ENCODE assay signal across 20 cellular contexts in genomic region chr1:44725309-44725698, GRCh38. TPM values are rescaled to one million over a fixed set of nuclear protein-coding genes. Genes with fewer than 3 reads are reported as not detected.
DNase-seq lines count a peak whose midpoint lies in the region; ATAC-seq and TF ChIP-seq lines count a peak whose summit lies in the region.
"Had no signal": no experiment of that assay in that cellular context is flagged by ENCODE, and none has a peak within 500 bp of the region (broad histone marks: within the 10 kb centered on the region; RNA-seq: fewer than 3 reads in every experiment).

No MANE protein-coding gene starts in this region.

- POLR2A ChIA-PET in activated naive CD8-positive, alpha-beta T cell treated with anti-CD3 and anti-CD28 coated beads, Interleukin-2, amount 10 ng/mL, durations not matched to agents 7 days and 5 days (lab: Charles Lee): interaction anchor here (1.0 to 11.5 kb wide), 5 partner anchors 8 to 95 kb away, joined by 3 to 500 read pairs (median 65); partner anchors contain the start of genes ARMH1, RNU5D-1, RPS8 and TMEM53

- peak overlapping the region; percentile 75 for H3K4me3 Mint-ChIP-seq in activated T-cell treated with anti-CD3 and anti-CD28 coated beads, Interleukin-2, amount 50 U/mL, for 4 hours
- peak overlapping the region in 1 of 4 donors; percentile 36 for H3K4me3 Mint-ChIP-seq in IgD-negative memory B cell
- H3K4me3 Mint-ChIP-seq in activated naive CD8-positive, alpha-beta T cell treated with anti-CD3 and anti-CD28 coated beads, Interleukin-2, amount 10 ng/mL, durations not matched to agents 7 days and 5 days: peak overlapping the region; percentile 71
- peak overlapping the region; percentile 47 for H3K4me3 Mint-ChIP-seq in stimulated activated effector memory CD8-positive, alpha-beta T cell treated with anti-CD3 and anti-CD28 coated beads, Interleukin-12 subunit alpha, Interleukin-12 subunit beta, amount 100 ng/mL, for 72 hours
- no peak overlapping the region for H3K4me3 Mint-ChIP-seq in endothelial cell (ENCODE audit: unreplicated experiment)
- H3K4me3 Mint-ChIP-seq: memory B cell had no signal

- H3K9me3 Mint-ChIP-seq in activated T-cell treated with anti-CD3 and anti-CD28 coated beads, Interleukin-2, amount 50 U/mL, for 4 hours: no peaks in the 10 kb centered on the region
- H3K9me3 Mint-ChIP-seq in IgD-negative memory B cell (no peaks in the 10 kb centered on the region), endothelial cell (ENCODE audit: unreplicated experiment) (no peaks in the 10 kb centered on the region)
- H3K9me3 Mint-ChIP-seq in activated naive CD8-positive, alpha-beta T cell treated with anti-CD3 and anti-CD28 coated beads, Interleukin-2, amount 10 ng/mL, durations not matched to agents 7 days and 5 days: no peaks in the 10 kb centered on the region
- H3K9me3 Mint-ChIP-seq in stimulated activated effector memory CD8-positive, alpha-beta T cell treated with anti-CD3 and anti-CD28 coated beads, Interleukin-12 subunit alpha, Interleukin-12 subunit beta, amount 100 ng/mL, for 72 hours: no peaks in the 10 kb centered on the region
- H3K9me3 Mint-ChIP-seq: memory B cell had no signal

- peaks cover 56% of the 10 kb centered on the region for H3K4me1 Mint-ChIP-seq in activated T-cell treated with anti-CD3 and anti-CD28 coated beads, Interleukin-2, amount 50 U/mL, for 4 hours (ENCODE audit: low read depth)
- peaks cover 26 to 42% (median 36%) of the 10 kb centered on the region in 3 donors for H3K4me1 Mint-ChIP-seq in IgD-negative memory B cell
- H3K4me1 Mint-ChIP-seq in activated naive CD8-positive, alpha-beta T cell treated with anti-CD3 and anti-CD28 coated beads, Interleukin-2, amount 10 ng/mL, durations not matched to agents 7 days and 5 days: peaks cover 53% of the 10 kb centered on the region
- H3K4me1 Mint-ChIP-seq in stimulated activated effector memory CD8-positive, alpha-beta T cell treated with anti-CD3 and anti-CD28 coated beads, Interleukin-12 subunit alpha, Interleukin-12 subunit beta, amount 100 ng/mL, for 72 hours: peaks cover 55% of the 10 kb centered on the region
- peaks cover 14% of the 10 kb centered on the region for H3K4me1 Mint-ChIP-seq in endothelial cell (ENCODE audit: unreplicated experiment)

- no peaks in the 10 kb centered on the region for H3K27me3 Mint-ChIP-seq in activated T-cell treated with anti-CD3 and anti-CD28 coated beads, Interleukin-2, amount 50 U/mL, for 4 hours (ENCODE audit: low read depth)
- H3K27me3 Mint-ChIP-seq in IgD-negative memory B cell (no peaks in the 10 kb centered on the region), endothelial cell (ENCODE audit: unreplicated experiment) (peaks cover 8% of the 10 kb centered on the region)
- H3K27me3 Mint-ChIP-seq in activated naive CD8-positive, alpha-beta T cell treated with anti-CD3 and anti-CD28 coated beads, Interleukin-2, amount 10 ng/mL, durations not matched to agents 7 days and 5 days: no peaks in the 10 kb centered on the region
- H3K27me3 Mint-ChIP-seq: memory B cell had no signal

- peaks cover 2% of the 10 kb centered on the region for H3K36me3 Mint-ChIP-seq in activated T-cell treated with anti-CD3 and anti-CD28 coated beads, Interleukin-2, amount 50 U/mL, for 4 hours (ENCODE audit: insufficient read depth)
- H3K36me3 Mint-ChIP-seq in IgD-negative memory B cell: no peaks in the 10 kb centered on the region
- H3K36me3 Mint-ChIP-seq in activated naive CD8-positive, alpha-beta T cell treated with anti-CD3 and anti-CD28 coated beads, Interleukin-2, amount 10 ng/mL, durations not matched to agents 7 days and 5 days: peaks cover 9% of the 10 kb centered on the region
- H3K36me3 Mint-ChIP-seq in stimulated activated effector memory CD8-positive, alpha-beta T cell treated with anti-CD3 and anti-CD28 coated beads, Interleukin-12 subunit alpha, Interleukin-12 subunit beta, amount 100 ng/mL, for 72 hours: peaks cover 34% of the 10 kb centered on the region
- no peaks in the 10 kb centered on the region for H3K36me3 Mint-ChIP-seq in endothelial cell (ENCODE audit: low read depth, unreplicated experiment)
- H3K36me3 Mint-ChIP-seq: memory B cell had no signal

- TF ChIP-seq CTCF in endothelial cell (IDR thresholded peaks at IDR 0.05; ENCODE audit: unreplicated experiment): no peak

- no peak for ATAC-seq in activated T-cell treated with anti-CD3 and anti-CD28 coated beads, Interleukin-2, amount 50 U/mL, for 4 hours
- ATAC-seq in activated naive CD8-positive, alpha-beta T cell treated with anti-CD3 and anti-CD28 coated beads, Interleukin-2, amount 10 ng/mL, durations not matched to agents 7 days and 5 days (ENCODE audit: low read depth): no peak
- no peak for ATAC-seq in stimulated activated effector memory CD8-positive, alpha-beta T cell treated with anti-CD3 and anti-CD28 coated beads, Interleukin-12 subunit alpha, Interleukin-12 subunit beta, amount 100 ng/mL, for 72 hours
- ATAC-seq in SK-N-SH treated with all-trans-retinoic acid at 6 μM for 48 hours: no peak

- H3K27ac Mint-ChIP-seq in IgD-negative memory B cell: peak overlapping the region; percentile 16 to 66 (median 63)
- H3K27ac Mint-ChIP-seq in activated naive CD8-positive, alpha-beta T cell treated with anti-CD3 and anti-CD28 coated beads, Interleukin-2, amount 10 ng/mL, durations not matched to agents 7 days and 5 days: peak overlapping the region; percentile 83
- H3K27ac Mint-ChIP-seq in stimulated activated effector memory CD8-positive, alpha-beta T cell treated with anti-CD3 and anti-CD28 coated beads, Interleukin-12 subunit alpha, Interleukin-12 subunit beta, amount 100 ng/mL, for 72 hours: peak overlapping the region; percentile 67
- no peak overlapping the region for H3K27ac Mint-ChIP-seq in endothelial cell (ENCODE audit: unreplicated experiment)
- H3K27ac Mint-ChIP-seq: memory B cell had no signal

- DNase-seq in activated T-cell treated with anti-CD3 and anti-CD28 coated beads, Interleukin-2, amount 50 U/mL, for 4 hours: no peak
- no peak for DNase-seq in activated T-cell treated with anti-CD3 and anti-CD28 coated beads, Interleukin-2, amount 50 U/mL, for 48 hours
- DNase-seq in activated naive CD8-positive, alpha-beta T cell treated with anti-CD3 and anti-CD28 coated beads, Interleukin-2, amount 10 ng/mL, durations not matched to agents 7 days and 5 days: no peak
- no peak for DNase-seq in stimulated activated effector memory CD8-positive, alpha-beta T cell treated with anti-CD3 and anti-CD28 coated beads, Interleukin-12 subunit alpha, Interleukin-12 subunit beta, amount 100 ng/mL, for 72 hours (ENCODE audit: low spot score in 2 of 2)
- DNase-seq in endothelial cell (ENCODE audit: low spot score): no peak
- DNase-seq in T1000 (lab: John Stamatoyannopoulos, UW): no peak
- DNase-seq: DMS79 treated with DMSO at 0.1 percent for 48 hours; hippocampal formation; kidney; NCI-H1436 treated with DMSO at 0.1 percent for 48 hours; NK-92 treated with Interleukin-12 subunit alpha and Interleukin-12 subunit beta, amount 100 ng/mL, for 24 hours; stimulated activated CD4-positive, alpha-beta T cell treated with anti-CD3 and anti-CD28 coated beads, Interleukin-12 subunit alpha, Interleukin-12 subunit beta, amount 100 ng/mL, for 4 hours; trophoblast cell had no signal

TF ChIP-seq in SK-N-SH treated with all-trans-retinoic acid at 6 μM for 48 hours, 23 proteins besides CTCF, POLR2A, EP300 and RAD21:
- TF ChIP-seq OSR1 (CRISPR knock-in tag; IDR thresholded peaks at IDR 0.05): no peak
- no peak for TF ChIP-seq RARB (CRISPR knock-in tag; IDR thresholded peaks at IDR 0.05)
- TF ChIP-seq TOX (CRISPR knock-in tag; IDR thresholded peaks at IDR 0.05; ENCODE audit: borderline replicate concordance): no peak
- TF ChIP-seq ZC3H10 (CRISPR knock-in tag; IDR thresholded peaks at IDR 0.05): no peak
- no peak for TF ChIP-seq ISL1 (CRISPR knock-in tag; IDR thresholded peaks at IDR 0.05)
- TF ChIP-seq ARNTL (CRISPR knock-in tag; IDR thresholded peaks at IDR 0.05; ENCODE audit: borderline replicate concordance, low read depth): no peak
- no peak for TF ChIP-seq ESRRG (CRISPR knock-in tag; IDR thresholded peaks at IDR 0.05)
- TF ChIP-seq ZFP30 (CRISPR knock-in tag; IDR thresholded peaks at IDR 0.05): no peak
- no peak for TF ChIP-seq PPARA (CRISPR knock-in tag; IDR thresholded peaks at IDR 0.05; ENCODE audit: borderline replicate concordance)

RNA-seq across cellular contexts. Expression of gene RNU5D-1, which starts 5.7 kb away (rescaled TPM):
- not detected for total RNA-seq in activated T-cell treated with anti-CD3 and anti-CD28 coated beads, Interleukin-2, amount 50 U/mL, for 4 hours
- not detected for polyA plus RNA-seq in IgD-negative memory B cell
- not detected for total RNA-seq in activated naive CD8-positive, alpha-beta T cell treated with anti-CD3 and anti-CD28 coated beads, Interleukin-2, amount 10 ng/mL, durations not matched to agents 7 days and 5 days
- total RNA-seq in endothelial cell (ENCODE audit: unreplicated experiment): not detected
- total RNA-seq: endothelial cell of umbilical vein, kidney, renal cortical epithelial cell, RPMI7951 had no signal
- polyA plus RNA-seq: endothelial cell of umbilical vein, neural cell had no signal

RNA-seq across cellular contexts. Expression of gene KIF2C, which starts 14.3 kb away (rescaled TPM):
- 1 to 10 TPM; 5.0 to 8.1 (median 8.1) TPM for total RNA-seq in activated T-cell treated with anti-CD3 and anti-CD28 coated beads, Interleukin-2, amount 50 U/mL, for 4 hours
- 0.39 TPM for polyA plus RNA-seq in IgD-negative memory B cell
- total RNA-seq in activated naive CD8-positive, alpha-beta T cell treated with anti-CD3 and anti-CD28 coated beads, Interleukin-2, amount 10 ng/mL, durations not matched to agents 7 days and 5 days: 10 to 100 TPM; 76.5 to 87.7 TPM
- 12.9 TPM for total RNA-seq in endothelial cell (ENCODE audit: unreplicated experiment)

RNA-seq across cellular contexts. Expression of gene RPS8, which starts 50.0 kb away (rescaled TPM):
- total RNA-seq in activated T-cell treated with anti-CD3 and anti-CD28 coated beads, Interleukin-2, amount 50 U/mL, for 4 hours: 1,000 to 10,000 TPM; 2,825 to 3,013 (median 2,945) TPM
- polyA plus RNA-seq in IgD-negative memory B cell: 1,590 TPM
- 1,000 to 10,000 TPM; 1,522 to 1,548 TPM for total RNA-seq in activated naive CD8-positive, alpha-beta T cell treated with anti-CD3 and anti-CD28 coated beads, Interleukin-2, amount 10 ng/mL, durations not matched to agents 7 days and 5 days
- 1,789 TPM for total RNA-seq in endothelial cell (ENCODE audit: unreplicated experiment)

RNA-seq across cellular contexts. Expression of gene ARMH1, which starts 50.8 kb away (rescaled TPM):
- total RNA-seq in activated T-cell treated with anti-CD3 and anti-CD28 coated beads, Interleukin-2, amount 50 U/mL, for 4 hours: 10 to 100 TPM; 29.4 to 57.2 (median 49.5) TPM
- polyA plus RNA-seq in IgD-negative memory B cell: 5.6 TPM
- 100 to 1,000 TPM in 1 of 2 experiments, 10 to 100 TPM in 1; 95.7 to 105 TPM for total RNA-seq in activated naive CD8-positive, alpha-beta T cell treated with anti-CD3 and anti-CD28 coated beads, Interleukin-2, amount 10 ng/mL, durations not matched to agents 7 days and 5 days
- 4.1 TPM for total RNA-seq in endothelial cell (ENCODE audit: unreplicated experiment)
- total RNA-seq: endothelial cell of umbilical vein, RPMI7951 had no signal

RNA-seq across cellular contexts. Expression of gene TMEM53, which starts 51.0 kb away (rescaled TPM):
- total RNA-seq in activated T-cell treated with anti-CD3 and anti-CD28 coated beads, Interleukin-2, amount 50 U/mL, for 4 hours: 1 to 10 TPM; 1.8 to 3.6 (median 2.2) TPM
- polyA plus RNA-seq in IgD-negative memory B cell: 11.5 TPM
- total RNA-seq in activated naive CD8-positive, alpha-beta T cell treated with anti-CD3 and anti-CD28 coated beads, Interleukin-2, amount 10 ng/mL, durations not matched to agents 7 days and 5 days: 1 to 10 TPM; 4.2 to 4.7 TPM
- 15.6 TPM for total RNA-seq in endothelial cell (ENCODE audit: unreplicated experiment)
